Comparison of ENCODE assay signal across 9 cellular contexts in genomic region chr3:12138044-12138443, GRCh38. TPM values are rescaled to one million over a fixed set of nuclear protein-coding genes. Genes with fewer than 3 reads are reported as not detected.
DNase-seq lines count a peak whose midpoint lies in the region; ATAC-seq and TF ChIP-seq lines count a peak whose summit lies in the region.
"Had no signal": no experiment of that assay in that cellular context is flagged by ENCODE, and none has a peak within 500 bp of the region (broad histone marks: within the 10 kb centered on the region; RNA-seq: fewer than 3 reads in every experiment).

No MANE protein-coding gene starts in this region.

- CTCF ChIA-PET in Caco-2 (lab: Charles Lee): interaction anchor here (0.6 to 1.9 kb wide), 5 partner anchors 27 to 342 kb away, joined by 3 to 10 read pairs (median 7); no protein-coding TSS in a partner anchor

- peak; percentile 58 for ATAC-seq in HG02678 (IDR thresholded peaks at IDR 0.05; ENCODE audit: unreplicated experiment)
- no peak for ATAC-seq in HG02588 (IDR thresholded peaks at IDR 0.05; ENCODE audit: unreplicated experiment)
- ATAC-seq in HG02623 (IDR thresholded peaks at IDR 0.05; ENCODE audit: unreplicated experiment): no peak

- no peaks in the 10 kb centered on the region for H3K36me3 Mint-ChIP-seq in Caco-2 (ENCODE audit: insufficient read depth, unreplicated experiment)
- H3K36me3 Mint-ChIP-seq in type B pancreatic cell: no peaks in the 10 kb centered on the region

- peak in 1 of 2 experiments; percentile 51 for TF ChIP-seq CTCF in Caco-2 (IDR thresholded peaks at IDR 0.05; ENCODE audit: insufficient read depth in 1 of 2, low read depth in 1 of 2, low read length in 1 of 2, severe bottlenecking in 1 of 2, unreplicated experiment in 1 of 2)
- peak; percentile 75 for TF ChIP-seq CTCF in VCaP (conservative IDR thresholded peaks at IDR 0.05)
- peak; percentile 58 for TF ChIP-seq CTCF in left ventricle myocardium inferior (IDR thresholded peaks at IDR 0.05; ENCODE audit: borderline replicate concordance)
- TF ChIP-seq CTCF in type B pancreatic cell (conservative IDR thresholded peaks at IDR 0.05): peak; percentile 51

- no peak overlapping the region for H3K27ac Mint-ChIP-seq in Caco-2 (ENCODE audit: unreplicated experiment)
- H3K27ac Mint-ChIP-seq in type B pancreatic cell: no peak overlapping the region
- H3K27ac Mint-ChIP-seq: stimulated activated naive CD8-positive, alpha-beta T cell treated with anti-CD3 and anti-CD28 coated beads, Interleukin-15, Interleukin-2, amounts not matched to agents 100 ng/mL and 50 ng/mL, for 24 hours had no signal

- no peaks in the 10 kb centered on the region for H3K9me3 ChIP-seq in Caco-2
- H3K9me3 ChIP-seq in left ventricle myocardium inferior (replicated peaks): no peaks in the 10 kb centered on the region

- no peaks in the 10 kb centered on the region for H3K36me3 ChIP-seq in Caco-2 (ENCODE audit: control insufficient read depth, insufficient read depth, low read length)
- no peaks in the 10 kb centered on the region for H3K36me3 ChIP-seq in left ventricle myocardium inferior

- no peaks in the 10 kb centered on the region for H3K4me1 ChIP-seq in Caco-2
- H3K4me1 ChIP-seq in left ventricle myocardium inferior: peaks cover 60% of the 10 kb centered on the region

- DNase-seq in Caco-2 (peak; percentile 42 to 47), left ventricle myocardium inferior (no peak), type B pancreatic cell (ENCODE audit: extremely low spot score, unreplicated experiment) (no peak)
- no peak for DNase-seq in central memory CD4-positive, alpha-beta T cell

- BruUV-seq in Caco-2 (replicated peaks; lab: Mats Ljungman, UMichigan): no TSS peak

- H3K4me3 ChIP-seq in Caco-2 (ENCODE audit: low read depth, low read length) (no peak overlapping the region), left ventricle myocardium inferior (no peak overlapping the region)

- H3K9me3 Mint-ChIP-seq in Caco-2 (ENCODE audit: unreplicated experiment): no peaks in the 10 kb centered on the region
- H3K9me3 Mint-ChIP-seq in type B pancreatic cell: no peaks in the 10 kb centered on the region
- H3K9me3 Mint-ChIP-seq: stimulated activated naive CD8-positive, alpha-beta T cell treated with anti-CD3 and anti-CD28 coated beads, Interleukin-15, Interleukin-2, amounts not matched to agents 100 ng/mL and 50 ng/mL, for 24 hours had no signal

- H3K27me3 ChIP-seq in Caco-2 (replicated peaks; ENCODE audit: control insufficient read depth, insufficient read depth, low read length) (no peaks in the 10 kb centered on the region; the same call in 1 of the 2 replicates), left ventricle myocardium inferior (ENCODE audit: low read depth) (peaks cover 5% of the 10 kb centered on the region)

- no peak overlapping the region for H3K27ac ChIP-seq in VCaP
- peak overlapping the region; percentile 79 for H3K27ac ChIP-seq in left ventricle myocardium inferior (replicated peaks)

- H3K4me3 Mint-ChIP-seq in Caco-2 (ENCODE audit: unreplicated experiment) (no peak overlapping the region), type B pancreatic cell (no peak overlapping the region)
- H3K4me3 Mint-ChIP-seq: stimulated activated naive CD8-positive, alpha-beta T cell treated with anti-CD3 and anti-CD28 coated beads, Interleukin-15, Interleukin-2, amounts not matched to agents 100 ng/mL and 50 ng/mL, for 24 hours had no signal

- no peaks in the 10 kb centered on the region for H3K4me1 Mint-ChIP-seq in Caco-2 (ENCODE audit: low read depth, unreplicated experiment)
- peaks cover 6% of the 10 kb centered on the region for H3K4me1 Mint-ChIP-seq in type B pancreatic cell (ENCODE audit: unreplicated experiment)

- intact Hi-C loops in Caco-2 (cut with micrococcal nuclease; ENCODE audit: unreplicated experiment): loop anchor here (2.0 to 5.0 kb wide), 4 partner anchors 149 to 754 kb away; partner anchors contain the start of gene MKRN2OS
- intact Hi-C loops in left ventricle myocardium inferior (cut with micrococcal nuclease): loop anchor here (5.0 kb wide), 2 partner anchors 39 to 339 kb away; no protein-coding TSS in a partner anchor

- POLR2A ChIA-PET in Caco-2 (lab: Charles Lee): no interaction called here

- H3K27me3 Mint-ChIP-seq in Caco-2 (ENCODE audit: insufficient read depth, unreplicated experiment) (no peaks in the 10 kb centered on the region), type B pancreatic cell (peaks cover 4% of the 10 kb centered on the region)

RNA-seq across cellular contexts. Expression of gene TIMP4, which starts 20.7 kb away (rescaled TPM):
- total RNA-seq in Caco-2 (2022): 1.4 and 1.6 TPM in 2 replicates
- 12.3 TPM for total RNA-seq in left ventricle myocardium inferior
- total RNA-seq in type B pancreatic cell (ENCODE audit: low replicate concordance): 0.43 and 0.48 TPM in 2 replicates

Comparison
In these comparisons a context has a peak if more than half of its experiments do, and no peak if none do; other contexts are left out.
1. DNase-seq: peak in Caco-2 (2 of 2); none in left ventricle myocardium inferior (single experiment), type B pancreatic cell (single experiment) and central memory CD4-positive, alpha-beta T cell (single experiment).